16 cellular contexts compared by ENCODE assay signal in the genomic region with DNA sequence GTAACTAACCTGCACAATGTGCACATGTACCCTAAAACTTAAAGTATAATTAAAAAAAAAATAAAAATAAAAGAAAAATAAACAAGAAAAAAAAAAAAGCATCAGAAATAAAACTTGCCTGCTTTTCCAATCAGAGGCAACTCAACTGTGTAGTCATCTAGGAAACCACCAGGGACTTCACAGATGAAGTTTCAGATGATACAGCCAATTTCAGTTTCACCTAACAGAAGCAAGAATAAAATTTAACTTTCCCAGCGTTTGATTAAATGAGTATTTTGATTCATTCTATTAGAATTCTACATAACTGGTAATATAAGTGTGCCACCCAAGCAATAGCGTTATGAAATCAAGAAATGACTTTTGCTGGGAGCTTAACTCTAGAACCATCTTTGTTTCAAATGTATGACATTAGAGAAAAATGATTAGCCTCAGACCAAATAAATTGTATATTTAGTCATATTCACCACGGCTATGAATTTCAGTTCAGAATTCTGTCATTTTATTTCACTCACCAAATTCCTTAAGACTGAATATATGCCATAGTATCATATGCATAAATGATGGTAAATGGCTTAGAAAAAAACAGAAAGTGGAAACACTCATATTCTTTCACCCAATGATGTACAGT.
DNase-seq lines count a peak whose midpoint lies in the region; ATAC-seq, FAIRE-seq and TF ChIP-seq lines count a peak whose summit lies in the region.
"Had no signal": no experiment of that assay in that cellular context is flagged by ENCODE, and none has a peak within 500 bp of the region (broad histone marks: within the 10 kb centered on the region; RNA-seq: fewer than 3 reads in every experiment).

No MANE protein-coding gene starts in this region.

- H3K36me3 ChIP-seq in pancreas, result no peaks in the 10 kb centered on the region

- DNase-seq in pancreas (no peak), AG08396 (ENCODE audit: low spot score) (no peak), hippocampal formation (lab: John Stamatoyannopoulos, UW) (no peak), NCI-H1417 treated with DMSO at 0.1 percent for 48 hours (lab: John Stamatoyannopoulos, UW) (no peak)
- DNase-seq: activated CD8-positive, alpha-beta memory T cell treated with anti-CD3 and anti-CD28 coated beads, Interleukin-2, amount 50 U/mL, for 48 hours; foreskin fibroblast; HCEC 1CT; NCI-H1105 treated with DMSO at 0.1 percent for 48 hours; NCI-H774; retina; SIG-M5 had no signal

- FAIRE-seq in pancreas (lab: Jason Lieb, UNC), result no peak
- FAIRE-seq: keratinocyte had no signal

- WGBS in pancreas, 2 donors, result 78 to 83% methylated on average over 3 of the region's 3 CpGs

- no peak for TF ChIP-seq CTCF in pancreas (IDR thresholded peaks at IDR 0.05)

- H3K9me3 ChIP-seq in pancreas, result no peaks in the 10 kb centered on the region

- intact Hi-C loops in pancreas (cut with DNase I), result no loop called here

- H3K27ac ChIP-seq in pancreas, result no peak overlapping the region

- no peaks in the 10 kb centered on the region for H3K27me3 ChIP-seq in pancreas

- H3K4me3 ChIP-seq in pancreas, result no peak overlapping the region

- no peaks in the 10 kb centered on the region for H3K4me1 ChIP-seq in pancreas

- ATAC-seq in GM18519 (IDR thresholded peaks at IDR 0.05; ENCODE audit: low FRiP score, unreplicated experiment) (peak; percentile 44), GM19438 (IDR thresholded peaks at IDR 0.05; ENCODE audit: low read depth, unreplicated experiment) (peak; percentile 55), HG02763 (IDR thresholded peaks at IDR 0.05; ENCODE audit: unreplicated experiment) (peak; percentile 79), HG03571 (IDR thresholded peaks at IDR 0.05; ENCODE audit: unreplicated experiment) (peak; percentile 79), pancreas (no peak)

Comparison
In these comparisons a context has a peak if more than half of its experiments do, and no peak if none do; other contexts are left out.
1. ATAC-seq: peak in GM18519 (single experiment), GM19438 (single experiment), HG02763 (single experiment) and HG03571 (single experiment); none in pancreas (0 of 4).